ENCODE assay signal across 11 cellular contexts in genomic region chr2:24015562-24016375, GRCh38. TPM values are rescaled to one million over a fixed set of nuclear protein-coding genes. Genes with fewer than 3 reads are reported as not detected.
A peak's percentile ranks its signal among the peaks of the same experiment; 100 is the strongest.
DNase-seq lines count a peak whose midpoint lies in the region; ATAC-seq and TF ChIP-seq lines count a peak whose summit lies in the region.
"Had no signal": no experiment of that assay in that cellular context is flagged by ENCODE, and none has a peak within 500 bp of the region (broad histone marks: within the 10 kb centered on the region; RNA-seq: fewer than 3 reads in every experiment).

No MANE protein-coding gene starts in this region.

- TF ChIP-seq CTCF in choroid plexus epithelial cell (conservative IDR thresholded peaks at IDR 0.05; ENCODE audit: low read depth, low read length) (no peak), right lobe of liver (IDR thresholded peaks at IDR 0.05) (no peak)

- no peak overlapping the region for H3K4me3 Mint-ChIP-seq in stimulated activated naive CD8-positive, alpha-beta T cell treated with anti-CD3 and anti-CD28 coated beads, Interleukin-15, amount 100 ng/mL, for 72 hours

- no peak overlapping the region for H3K4me3 ChIP-seq in choroid plexus epithelial cell (ENCODE audit: low read depth, low read length)
- no peak overlapping the region for H3K4me3 ChIP-seq in right lobe of liver
- H3K4me3 ChIP-seq: pancreas had no signal

- H3K27me3 Mint-ChIP-seq in stimulated activated naive CD8-positive, alpha-beta T cell treated with anti-CD3 and anti-CD28 coated beads, Interleukin-15, amount 100 ng/mL, for 72 hours = peaks cover 27% of the 10 kb centered on the region

- WGBS in right lobe of liver (ENCODE audit: insufficient coverage, low coverage, low lambda C conversion rate, missing lambda C conversion rate) = 75% methylated on average over 6 of the region's 11 CpGs

- no peak for TF ChIP-seq POLR2A in right lobe of liver (IDR thresholded peaks at IDR 0.05)

- H3K27ac ChIP-seq in right lobe of liver = no peak overlapping the region
- H3K27ac ChIP-seq: pancreas had no signal

- ATAC-seq in right lobe of liver (peak; percentile 31 to 93 (median 48)), HG03175 (IDR thresholded peaks at IDR 0.05; ENCODE audit: unreplicated experiment) (no peak), GM21360 (IDR thresholded peaks at IDR 0.05; ENCODE audit: unreplicated experiment) (no peak), GM21825 (IDR thresholded peaks at IDR 0.05; ENCODE audit: unreplicated experiment) (no peak)
- no peak for ATAC-seq in stimulated activated naive CD8-positive, alpha-beta T cell treated with anti-CD3 and anti-CD28 coated beads, Interleukin-15, amount 100 ng/mL, for 72 hours

- peaks cover 4% of the 10 kb centered on the region for H3K4me1 Mint-ChIP-seq in stimulated activated naive CD8-positive, alpha-beta T cell treated with anti-CD3 and anti-CD28 coated beads, Interleukin-15, amount 100 ng/mL, for 72 hours

- no peaks in the 10 kb centered on the region for H3K9me3 Mint-ChIP-seq in stimulated activated naive CD8-positive, alpha-beta T cell treated with anti-CD3 and anti-CD28 coated beads, Interleukin-15, amount 100 ng/mL, for 72 hours

- H3K9me3 ChIP-seq in right lobe of liver = no peaks in the 10 kb centered on the region
- H3K9me3 ChIP-seq: pancreas had no signal

- H3K27me3 ChIP-seq in right lobe of liver = no peaks in the 10 kb centered on the region
- H3K27me3 ChIP-seq: pancreas had no signal

- H3K36me3 ChIP-seq in right lobe of liver = no peaks in the 10 kb centered on the region
- H3K36me3 ChIP-seq: pancreas had no signal

- intact Hi-C loops in right lobe of liver (cut with DNase I) = no loop called here

- DNase-seq in DMS53 (lab: John Stamatoyannopoulos, UW) (peak; percentile 72), HuH-7.5 (ENCODE audit: low spot score) (peak; percentile 72), choroid plexus epithelial cell (ENCODE audit: low read depth) (peak; percentile 81), right lobe of liver (no peak)
- DNase-seq in stimulated activated naive CD8-positive, alpha-beta T cell treated with anti-CD3 and anti-CD28 coated beads, Interleukin-15, amount 100 ng/mL, for 72 hours = no peak
- DNase-seq: activated CD4-positive, alpha-beta T cell treated with anti-CD3 and anti-CD28 coated beads for 1 hour; hippocampal formation had no signal

- H3K27ac Mint-ChIP-seq in stimulated activated naive CD8-positive, alpha-beta T cell treated with anti-CD3 and anti-CD28 coated beads, Interleukin-15, amount 100 ng/mL, for 72 hours = no peak overlapping the region

- no peaks in the 10 kb centered on the region for H3K4me1 ChIP-seq in right lobe of liver
- H3K4me1 ChIP-seq: pancreas had no signal

RNA-seq across cellular contexts. Expression of gene MFSD2B, which starts 5.9 kb away (rescaled TPM):
- total RNA-seq in right lobe of liver = under 1 TPM in 3 of 6 experiments, not detected in 3; 0.07 to 0.62 (median 0.22) TPM

RNA-seq across cellular contexts. Expression of gene WDCP, which starts 31.4 kb away (rescaled TPM):
- total RNA-seq in right lobe of liver = 1 to 10 TPM; 4.3 to 8.7 (median 5.5) TPM

RNA-seq across cellular contexts. Expression of gene FKBP1B, which starts 33.8 kb away (rescaled TPM):
- total RNA-seq in right lobe of liver = 10 to 100 TPM in 1 of 6 experiments, 1 to 10 TPM in 5; 2.4 to 11.0 (median 3.2) TPM

Comparison
In these comparisons a context has a peak if more than half of its experiments do, and no peak if none do; other contexts are left out.
1. DNase-seq: peak in DMS53 (single experiment), HuH-7.5 (single experiment) and choroid plexus epithelial cell (single experiment); none in right lobe of liver (0 of 3) and stimulated activated naive CD8-positive, alpha-beta T cell treated with anti-CD3 and anti-CD28 coated beads, Interleukin-15, amount 100 ng/mL, for 72 hours (0 of 2).
2. ATAC-seq: peak in right lobe of liver (4 of 4); none in HG03175 (single experiment), GM21360 (single experiment), stimulated activated naive CD8-positive, alpha-beta T cell treated with anti-CD3 and anti-CD28 coated beads, Interleukin-15, amount 100 ng/mL, for 72 hours (single experiment) and GM21825 (single experiment).